In genomic region chr2:137161250-137161649, GRCh38 we compare ENCODE assay signal across 27 cellular contexts.
"Had no signal": no experiment of that assay in that cellular context is flagged by ENCODE, and none has a peak within 500 bp of the region (broad histone marks: within the 10 kb centered on the region; RNA-seq: fewer than 3 reads in every experiment).

No MANE protein-coding gene starts in this region.

- H3K4me1 ChIP-seq: adrenal gland, body of pancreas had no signal

- H3K9me3 ChIP-seq: adrenal gland, body of pancreas had no signal

- H3K9me3 Mint-ChIP-seq: activated naive CD4-positive, alpha-beta T cell treated with anti-CD3 and anti-CD28 coated beads for 36 hours; activated naive CD4-positive, alpha-beta T cell treated with anti-CD3 and anti-CD28 coated beads, Interleukin-2, amount 50 U/mL, for 24 hours; activated T-helper 2 cell treated with anti-CD3 and anti-CD28 coated beads, Interferon-gamma antibody, Interleukin-2, Interleukin-4, amounts not matched to agents 10 μg/mL and 5 μg/mL and 100 μg/mL, durations not matched to agents 14 hours and 24 hours and 36 hours had no signal

- DNase-seq: activated CD4-positive, alpha-beta memory T cell treated with anti-CD3 and anti-CD28 coated beads for 36 hours; activated CD4-positive, alpha-beta T cell treated with anti-CD3 and anti-CD28 coated beads for 36 hours; activated CD4-positive, alpha-beta T cell treated with anti-CD3 and anti-CD28 coated beads, Interleukin-2, amount 10 ng/mL, durations not matched to agents 24 days and 14 days; activated CD4-positive, CD25-positive, alpha-beta regulatory T cell; activated CD4-positive, CD25-positive, alpha-beta regulatory T cell treated with anti-CD3 and anti-CD28 coated beads, Interleukin-2, amount 50 U/mL, for 72 hours; activated CD8-positive, alpha-beta memory T cell treated with anti-CD3 and anti-CD28 coated beads, Interleukin-2, amount 10 ng/mL, durations not matched to agents 7 days and 5 days; activated CD8-positive, alpha-beta memory T cell treated with anti-CD3 and anti-CD28 coated beads, Interleukin-2, amount 50 U/mL, for 4 hours; activated CD8-positive, alpha-beta T cell treated with anti-CD3 and anti-CD28 coated beads, Interleukin-2, amount 10 ng/mL, durations not matched to agents 7 days and 5 days; activated effector memory CD4-positive, alpha-beta T cell treated with anti-CD3 and anti-CD28 coated beads, Interleukin-2, amount 50 U/mL, for 16 hours; activated naive CD4-positive, alpha-beta T cell treated with anti-CD3 and anti-CD28 coated beads for 36 hours; activated naive CD8-positive, alpha-beta T cell treated with anti-CD3 and anti-CD28 coated beads for 36 hours; activated naive CD8-positive, alpha-beta T cell treated with anti-CD3 and anti-CD28 coated beads, Interleukin-2, amount 50 U/mL, for 24 hours; activated T-cell treated with anti-CD3 and anti-CD28 coated beads, Interleukin-2, amount 50 U/mL, for 1 hour; activated T-cell treated with anti-CD3 and anti-CD28 coated beads, Interleukin-2, amount 50 U/mL, for 48 hours; adrenal gland; amygdala; aorta; body of pancreas; caudate nucleus; cortex of kidney; effector CD8-positive, alpha-beta T cell; head of caudate nucleus; T-helper 2 cell had no signal

- H3K4me3 ChIP-seq: adrenal gland, body of pancreas had no signal

- H3K27ac Mint-ChIP-seq: activated CD4-positive, alpha-beta memory T cell treated with anti-CD3 and anti-CD28 coated beads for 36 hours; activated CD4-positive, alpha-beta T cell treated with anti-CD3 and anti-CD28 coated beads for 36 hours; activated CD4-positive, alpha-beta T cell treated with anti-CD3 and anti-CD28 coated beads, Interleukin-2, amount 10 ng/mL, durations not matched to agents 24 days and 14 days; activated CD8-positive, alpha-beta memory T cell treated with anti-CD3 and anti-CD28 coated beads, Interleukin-2, amount 10 ng/mL, durations not matched to agents 7 days and 5 days; activated CD8-positive, alpha-beta T cell treated with anti-CD3 and anti-CD28 coated beads, Interleukin-2, amount 10 ng/mL, durations not matched to agents 7 days and 5 days; activated naive CD4-positive, alpha-beta T cell treated with anti-CD3 and anti-CD28 coated beads for 36 hours; activated naive CD4-positive, alpha-beta T cell treated with anti-CD3 and anti-CD28 coated beads, Interleukin-2, amount 50 U/mL, for 24 hours; activated naive CD8-positive, alpha-beta T cell treated with anti-CD3 and anti-CD28 coated beads for 36 hours; activated naive CD8-positive, alpha-beta T cell treated with anti-CD3 and anti-CD28 coated beads, Interleukin-2, amount 50 U/mL, for 24 hours; activated T-helper 1 cell treated with anti-CD3 and anti-CD28 coated beads, Interleukin-12 subunit alpha, Interleukin-12 subunit beta, Interleukin-2, Interleukin-4 antibody, amounts not matched to agents 30 ng/mL and 10 ng/mL and 1 ng/mL, durations not matched to agents 14 hours and 24 hours and 36 hours; activated T-helper 2 cell treated with anti-CD3 and anti-CD28 coated beads, Interferon-gamma antibody, Interleukin-2, Interleukin-4, amounts not matched to agents 10 μg/mL and 5 μg/mL and 100 μg/mL, durations not matched to agents 14 hours and 24 hours and 36 hours had no signal

- H3K4me3 Mint-ChIP-seq: activated CD4-positive, alpha-beta memory T cell treated with anti-CD3 and anti-CD28 coated beads for 36 hours; activated CD4-positive, alpha-beta T cell treated with anti-CD3 and anti-CD28 coated beads for 36 hours; activated CD4-positive, alpha-beta T cell treated with anti-CD3 and anti-CD28 coated beads, Interleukin-2, amount 10 ng/mL, durations not matched to agents 24 days and 14 days; activated CD8-positive, alpha-beta memory T cell treated with anti-CD3 and anti-CD28 coated beads, Interleukin-2, amount 10 ng/mL, durations not matched to agents 7 days and 5 days; activated CD8-positive, alpha-beta T cell treated with anti-CD3 and anti-CD28 coated beads, Interleukin-2, amount 10 ng/mL, durations not matched to agents 7 days and 5 days; activated naive CD4-positive, alpha-beta T cell treated with anti-CD3 and anti-CD28 coated beads for 36 hours; activated naive CD4-positive, alpha-beta T cell treated with anti-CD3 and anti-CD28 coated beads, Interleukin-2, amount 50 U/mL, for 24 hours; activated naive CD8-positive, alpha-beta T cell treated with anti-CD3 and anti-CD28 coated beads for 36 hours; activated naive CD8-positive, alpha-beta T cell treated with anti-CD3 and anti-CD28 coated beads, Interleukin-2, amount 50 U/mL, for 24 hours; activated T-helper 1 cell treated with anti-CD3 and anti-CD28 coated beads, Interleukin-12 subunit alpha, Interleukin-12 subunit beta, Interleukin-2, Interleukin-4 antibody, amounts not matched to agents 30 ng/mL and 10 ng/mL and 1 ng/mL, durations not matched to agents 14 hours and 24 hours and 36 hours had no signal

- H3K36me3 ChIP-seq: adrenal gland had no signal

- H3K36me3 Mint-ChIP-seq: activated CD4-positive, alpha-beta memory T cell treated with anti-CD3 and anti-CD28 coated beads for 36 hours; activated CD8-positive, alpha-beta memory T cell treated with anti-CD3 and anti-CD28 coated beads, Interleukin-2, amount 10 ng/mL, durations not matched to agents 7 days and 5 days; activated naive CD4-positive, alpha-beta T cell treated with anti-CD3 and anti-CD28 coated beads, Interleukin-2, amount 50 U/mL, for 24 hours; activated naive CD8-positive, alpha-beta T cell treated with anti-CD3 and anti-CD28 coated beads for 36 hours had no signal

- ATAC-seq: activated CD4-positive, alpha-beta T cell treated with anti-CD3 and anti-CD28 coated beads for 36 hours; activated CD8-positive, alpha-beta memory T cell treated with anti-CD3 and anti-CD28 coated beads, Interleukin-2, amount 10 ng/mL, durations not matched to agents 7 days and 5 days; activated CD8-positive, alpha-beta T cell treated with anti-CD3 and anti-CD28 coated beads, Interleukin-2, amount 10 ng/mL, durations not matched to agents 7 days and 5 days; activated naive CD8-positive, alpha-beta T cell treated with anti-CD3 and anti-CD28 coated beads, Interleukin-2, amount 50 U/mL, for 24 hours; body of pancreas; esophagus mucosa had no signal

- H3K27ac ChIP-seq: adrenal gland, body of pancreas had no signal

- H3K4me1 Mint-ChIP-seq: activated CD4-positive, alpha-beta T cell treated with anti-CD3 and anti-CD28 coated beads for 36 hours; activated CD4-positive, alpha-beta T cell treated with anti-CD3 and anti-CD28 coated beads, Interleukin-2, amount 10 ng/mL, durations not matched to agents 24 days and 14 days; activated CD8-positive, alpha-beta memory T cell treated with anti-CD3 and anti-CD28 coated beads, Interleukin-2, amount 10 ng/mL, durations not matched to agents 7 days and 5 days; activated naive CD4-positive, alpha-beta T cell treated with anti-CD3 and anti-CD28 coated beads, Interleukin-2, amount 50 U/mL, for 24 hours; activated naive CD8-positive, alpha-beta T cell treated with anti-CD3 and anti-CD28 coated beads for 36 hours; activated naive CD8-positive, alpha-beta T cell treated with anti-CD3 and anti-CD28 coated beads, Interleukin-2, amount 50 U/mL, for 24 hours had no signal

- H3K27me3 ChIP-seq: adrenal gland, body of pancreas had no signal

- H3K27me3 Mint-ChIP-seq: activated CD4-positive, alpha-beta T cell treated with anti-CD3 and anti-CD28 coated beads for 36 hours; activated CD4-positive, alpha-beta T cell treated with anti-CD3 and anti-CD28 coated beads, Interleukin-2, amount 10 ng/mL, durations not matched to agents 24 days and 14 days; activated CD8-positive, alpha-beta memory T cell treated with anti-CD3 and anti-CD28 coated beads, Interleukin-2, amount 10 ng/mL, durations not matched to agents 7 days and 5 days; activated naive CD4-positive, alpha-beta T cell treated with anti-CD3 and anti-CD28 coated beads, Interleukin-2, amount 50 U/mL, for 24 hours; activated naive CD8-positive, alpha-beta T cell treated with anti-CD3 and anti-CD28 coated beads for 36 hours; activated naive CD8-positive, alpha-beta T cell treated with anti-CD3 and anti-CD28 coated beads, Interleukin-2, amount 50 U/mL, for 24 hours had no signal
